In the genomic region with DNA sequence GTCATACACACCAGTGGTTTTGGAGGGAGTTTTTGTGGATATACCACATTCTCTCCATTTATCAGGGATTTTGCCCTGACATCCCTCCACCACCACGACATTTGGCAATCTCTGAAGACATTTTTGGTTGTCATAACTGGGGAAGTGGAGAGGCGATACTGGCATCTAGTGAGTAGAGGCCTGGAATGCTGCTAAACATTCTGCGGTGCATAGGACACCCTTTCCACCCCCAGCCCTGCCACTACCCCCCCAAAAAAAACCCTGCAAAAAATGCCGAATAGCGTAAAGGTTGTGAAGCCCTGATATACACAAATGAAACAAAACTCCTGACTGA, we compare ENCODE assay signal across 8 cellular contexts. TPM values are rescaled to one million over a fixed set of nuclear protein-coding genes. Genes with fewer than 3 reads are reported as not detected.
DNase-seq lines count a peak whose midpoint lies in the region; TF ChIP-seq lines count a peak whose summit lies in the region.

No MANE protein-coding gene starts in this region.

- no peak for TF ChIP-seq EP300 in SK-N-SH (IDR thresholded peaks at IDR 0.05; ENCODE audit: borderline replicate concordance in 1 of 2, low read depth in 1 of 2, low read length in 1 of 2)

- H3K36me3 ChIP-seq in SK-N-SH (replicated peaks in 1 of 2; ENCODE audit: control insufficient read depth in 1 of 2, insufficient read depth in 2 of 2, low read length in 1 of 2) (peaks cover 0 to 5% of the 10 kb centered on the region in 2 experiments), fibroblast of lung (ENCODE audit: control insufficient read depth, insufficient read depth, low read length) (no peaks in the 10 kb centered on the region), parathyroid adenoma (ENCODE audit: control insufficient read depth, insufficient read depth, low read length) (no peaks in the 10 kb centered on the region)

- H3K27ac ChIP-seq in SK-N-SH (ENCODE audit: low read depth in 2 of 2, low read length in 1 of 2) (peak overlapping the region; percentile 46 to 58; a peak in 2 of 4 replicates), fibroblast of lung (ENCODE audit: insufficient read depth, low read length) (peak overlapping the region; percentile 64), parathyroid adenoma (peak overlapping the region; percentile 39)

- H4K20me1 ChIP-seq in SK-N-SH (ENCODE audit: insufficient read depth) (no peaks in the 10 kb centered on the region), fibroblast of lung (ENCODE audit: control insufficient read depth, extremely low read depth, insufficient read depth, low read length) (no peaks in the 10 kb centered on the region)

- H3K27me3 ChIP-seq in SK-N-SH (ENCODE audit: insufficient read depth) = no peaks in the 10 kb centered on the region
- H3K27me3 ChIP-seq in fibroblast of lung (ENCODE audit: control insufficient read depth, insufficient read depth, low read length) = no peaks in the 10 kb centered on the region
- H3K27me3 ChIP-seq in parathyroid adenoma (ENCODE audit: control insufficient read depth, insufficient read depth, low read length) = no peaks in the 10 kb centered on the region

- H3K9ac ChIP-seq in SK-N-SH = peak overlapping the region; percentile 83; the same call in 1 of the 2 replicates
- H3K9ac ChIP-seq in fibroblast of lung (ENCODE audit: insufficient read depth, low read length) = peak overlapping the region; percentile 51
- no peak overlapping the region for H3K9ac ChIP-seq in parathyroid adenoma

- DNase-seq in GM12865 (ENCODE audit: low read depth) (no peak), SK-N-SH (no peak), fibroblast of lung (ENCODE audit: low read depth in 2 of 2) (peak; percentile 30 to 45), NCI-H524 treated with DMSO at 0.1 percent for 48 hours (lab: John Stamatoyannopoulos, UW) (no peak), HuH-7.5 (ENCODE audit: low spot score) (no peak), SW480 (ENCODE audit: low spot score) (no peak), NCI-H774 (lab: John Stamatoyannopoulos, UW) (no peak)

- H3K79me2 ChIP-seq in SK-N-SH (ENCODE audit: insufficient read depth) (peaks cover 20% of the 10 kb centered on the region), fibroblast of lung (ENCODE audit: control insufficient read depth, insufficient read depth, low read length) (peaks cover 10% of the 10 kb centered on the region), parathyroid adenoma (no peaks in the 10 kb centered on the region)

- no peaks in the 10 kb centered on the region for H3K9me2 ChIP-seq in SK-N-SH

- no peak for TF ChIP-seq CTCF in GM12865 (IDR thresholded peaks at IDR 0.05; ENCODE audit: insufficient read depth, low read depth, low read length, missing control alignments)
- TF ChIP-seq CTCF in SK-N-SH (IDR thresholded peaks at IDR 0.05) = no peak
- TF ChIP-seq CTCF in fibroblast of lung (conservative IDR thresholded peaks at IDR 0.05 in 1 of 2, IDR thresholded peaks at IDR 0.05 in 1 of 2; ENCODE audit: low read depth in 1 of 2, low read length in 2 of 2) = no peak
- TF ChIP-seq CTCF in parathyroid adenoma (IDR thresholded peaks at IDR 0.05) = no peak

- H3K4me3 ChIP-seq in GM12865 (ENCODE audit: low read depth, low read length) (peak overlapping the region; percentile 85), SK-N-SH (ENCODE audit: low read depth in 2 of 2, low read length in 1 of 2) (peak overlapping the region; percentile 74 to 88), fibroblast of lung (replicated peaks in 1 of 4; ENCODE audit: control extremely low read depth in 1 of 4, insufficient read depth in 1 of 4, low read depth in 3 of 4, low read length in 4 of 4) (peak overlapping the region; percentile 46 to 90 (median 66)), parathyroid adenoma (ENCODE audit: low read depth, low read length) (peak overlapping the region; percentile 91)

- 71% methylated on average over 5 of the region's 5 CpGs for WGBS in SK-N-SH (ENCODE audit: low lambda C conversion rate)

- H3K4me2 ChIP-seq in SK-N-SH (peak overlapping the region; percentile 81), fibroblast of lung (ENCODE audit: extremely low read depth, insufficient read depth, low read length) (peak overlapping the region; percentile 84), parathyroid adenoma (ENCODE audit: low read length) (peak overlapping the region; percentile 100)

- H3F3A ChIP-seq in SK-N-SH (replicated peaks; ENCODE audit: insufficient read depth) = peaks cover 12% of the 10 kb centered on the region

- POLR2A ChIA-PET in SK-N-SH (lab: Yijun Ruan, JAX) = no interaction called here

- H3K9me3 ChIP-seq in SK-N-SH (no peaks in the 10 kb centered on the region), fibroblast of lung (ENCODE audit: control insufficient read depth, insufficient read depth, low read depth, low read length) (no peaks in the 10 kb centered on the region), parathyroid adenoma (ENCODE audit: control insufficient read depth, low read length) (no peaks in the 10 kb centered on the region)

- CTCF ChIA-PET in SK-N-SH (lab: Yijun Ruan, JAX) = no interaction called here

- TF ChIP-seq RAD21 in SK-N-SH (IDR thresholded peaks at IDR 0.05; ENCODE audit: low read length) = no peak

- peaks cover 1 to 8% of the 10 kb centered on the region in 2 experiments; a peak in 1 of 4 replicates for H3K4me1 ChIP-seq in SK-N-SH (ENCODE audit: control insufficient read depth in 1 of 2, insufficient read depth in 2 of 2, low read depth in 1 of 2, low read length in 1 of 2)
- peaks cover 7% of the 10 kb centered on the region for H3K4me1 ChIP-seq in fibroblast of lung (ENCODE audit: control insufficient read depth, extremely low read depth, insufficient read depth, low read length)
- H3K4me1 ChIP-seq in parathyroid adenoma = no peaks in the 10 kb centered on the region

- H2AFZ ChIP-seq in SK-N-SH (ENCODE audit: low read depth) (peak overlapping the region; percentile 91), fibroblast of lung (ENCODE audit: low read length) (peak overlapping the region; percentile 73), parathyroid adenoma (peak overlapping the region; percentile 84)

TF ChIP-seq in SK-N-SH, 30 proteins besides CTCF, POLR2A, EP300 and RAD21 (continues in another document):
- TF ChIP-seq POLR2AphosphoS5 (IDR thresholded peaks at IDR 0.05; ENCODE audit: low read depth, low read length) (no peak), TEAD4 (IDR thresholded peaks at IDR 0.05; ENCODE audit: borderline replicate concordance, insufficient read depth) (no peak), NFIC (IDR thresholded peaks at IDR 0.05; ENCODE audit: borderline replicate concordance) (no peak), ELF1 (IDR thresholded peaks at IDR 0.05) (no peak), NRF1 (IDR thresholded peaks at IDR 0.05; ENCODE audit: low read depth, low read length) (no peak)
- TF ChIP-seq, protein P1, sequence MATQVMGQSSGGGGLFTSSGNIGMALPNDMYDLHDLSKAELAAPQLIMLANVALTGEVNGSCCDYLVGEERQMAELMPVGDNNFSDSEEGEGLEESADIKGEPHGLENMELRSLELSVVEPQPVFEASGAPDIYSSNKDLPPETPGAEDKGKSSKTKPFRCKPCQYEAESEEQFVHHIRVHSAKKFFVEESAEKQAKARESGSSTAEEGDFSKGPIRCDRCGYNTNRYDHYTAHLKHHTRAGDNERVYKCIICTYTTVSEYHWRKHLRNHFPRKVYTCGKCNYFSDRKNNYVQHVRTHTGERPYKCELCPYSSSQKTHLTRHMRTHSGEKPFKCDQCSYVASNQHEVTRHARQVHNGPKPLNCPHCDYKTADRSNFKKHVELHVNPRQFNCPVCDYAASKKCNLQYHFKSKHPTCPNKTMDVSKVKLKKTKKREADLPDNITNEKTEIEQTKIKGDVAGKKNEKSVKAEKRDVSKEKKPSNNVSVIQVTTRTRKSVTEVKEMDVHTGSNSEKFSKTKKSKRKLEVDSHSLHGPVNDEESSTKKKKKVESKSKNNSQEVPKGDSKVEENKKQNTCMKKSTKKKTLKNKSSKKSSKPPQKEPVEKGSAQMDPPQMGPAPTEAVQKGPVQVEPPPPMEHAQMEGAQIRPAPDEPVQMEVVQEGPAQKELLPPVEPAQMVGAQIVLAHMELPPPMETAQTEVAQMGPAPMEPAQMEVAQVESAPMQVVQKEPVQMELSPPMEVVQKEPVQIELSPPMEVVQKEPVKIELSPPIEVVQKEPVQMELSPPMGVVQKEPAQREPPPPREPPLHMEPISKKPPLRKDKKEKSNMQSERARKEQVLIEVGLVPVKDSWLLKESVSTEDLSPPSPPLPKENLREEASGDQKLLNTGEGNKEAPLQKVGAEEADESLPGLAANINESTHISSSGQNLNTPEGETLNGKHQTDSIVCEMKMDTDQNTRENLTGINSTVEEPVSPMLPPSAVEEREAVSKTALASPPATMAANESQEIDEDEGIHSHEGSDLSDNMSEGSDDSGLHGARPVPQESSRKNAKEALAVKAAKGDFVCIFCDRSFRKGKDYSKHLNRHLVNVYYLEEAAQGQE (IDR thresholded peaks at IDR 0.05; ENCODE audit: low read depth, low read length) = no peak

RNA-seq across cellular contexts. Expression of a gene that starts 0.6 kb away (rescaled TPM):
- polyA plus RNA-seq in SK-N-SH (2012; rRNA removed) (52.3 and 58.4 TPM in 2 replicates), fibroblast of lung (26.1 and 32.5 TPM in 2 replicates)
- polyA plus RNA-seq in SK-N-SH (2012; cell fraction: cytosol; rRNA removed) = 28.8 and 44.9 TPM in 2 replicates
- 45.7 and 64.7 TPM in 2 replicates for polyA plus RNA-seq in SK-N-SH (2012; cell fraction: nucleus; rRNA removed)
- total RNA-seq in fibroblast of lung = 17.7 and 35.0 TPM in 2 replicates
- 22.2 and 24.2 TPM in 2 replicates for polyA plus RNA-seq in fibroblast of lung (2012)
- polyA minus RNA-seq in fibroblast of lung (ENCODE audit: low replicate concordance) = 51.5 and 51.6 TPM in 2 replicates

RNA-seq across cellular contexts. Expression of a gene that starts 27.3 kb away (rescaled TPM):
- polyA plus RNA-seq in SK-N-SH (2012; rRNA removed) (0.05 TPM in 1 of 2 replicates, not detected in the other), fibroblast of lung (not detected in 2 replicates)
- polyA plus RNA-seq in SK-N-SH (2012; cell fraction: cytosol; rRNA removed) = 0.07 and 0.09 TPM in 2 replicates
- not detected in 2 replicates for polyA plus RNA-seq in SK-N-SH (2012; cell fraction: nucleus; rRNA removed)
- total RNA-seq in fibroblast of lung = not detected in 2 replicates
- polyA plus RNA-seq in fibroblast of lung (2012) = not detected in 2 replicates
- polyA minus RNA-seq in fibroblast of lung (ENCODE audit: low replicate concordance) = not detected in 2 replicates

RNA-seq across cellular contexts. Expression of a gene that starts 31.3 kb away (rescaled TPM):
- polyA plus RNA-seq in SK-N-SH (2012; rRNA removed) (not detected in 2 replicates), fibroblast of lung (not detected in 2 replicates)
- polyA plus RNA-seq in SK-N-SH (2012; cell fraction: cytosol; rRNA removed) = not detected in 2 replicates
- polyA plus RNA-seq in SK-N-SH (2012; cell fraction: nucleus; rRNA removed) = not detected in 2 replicates
- not detected in 2 replicates for total RNA-seq in fibroblast of lung
- not detected in 2 replicates for polyA plus RNA-seq in fibroblast of lung (2012)
- polyA minus RNA-seq in fibroblast of lung (ENCODE audit: low replicate concordance) = not detected in 2 replicates

Comparison
In these comparisons a context has a peak if more than half of its experiments do, and no peak if none do; other contexts are left out.
1. DNase-seq: peak in fibroblast of lung (2 of 2); none in GM12865 (single experiment), SK-N-SH (single experiment), NCI-H524 treated with DMSO at 0.1 percent for 48 hours (single experiment), HuH-7.5 (single experiment), SW480 (single experiment) and NCI-H774 (single experiment).
2. Peak in every context shown above with its lines, with median percentiles within 50 percentile points of each other: H3K4me3 ChIP-seq, H2AFZ ChIP-seq, H3K27ac ChIP-seq and H3K4me2 ChIP-seq.